In genomic region chr12:131862084-131862441, GRCh38 we compare ENCODE assay signal across 1 cellular context.
A peak's percentile ranks its signal among the peaks of the same experiment; 100 is the strongest.
TF ChIP-seq lines count a peak whose summit lies in the region.

No MANE protein-coding gene starts in this region.

TF ChIP-seq in HepG2, 621 proteins besides CTCF, POLR2A, EP300 and RAD21 (continued from another document and continues in another):
- TF ChIP-seq SMARCE1 (IDR thresholded peaks at IDR 0.05; ENCODE audit: borderline replicate concordance) (no peak), AKAP8 (CRISPR knock-in tag; IDR thresholded peaks at IDR 0.05) (no peak), ZNF446 (CRISPR knock-in tag; IDR thresholded peaks at IDR 0.05) (no peak), POLR2AphosphoS5 (IDR thresholded peaks at IDR 0.05; ENCODE audit: low read depth, low read length) (no peak), ZNF24 (IDR thresholded peaks at IDR 0.05) (0 out of 2 replicates have a peak, but pooled peaks have one; percentile 38), HOXA3 (CRISPR knock-in tag; IDR thresholded peaks at IDR 0.05) (peak; percentile 63), ATF1 (CRISPR knock-in tag; IDR thresholded peaks at IDR 0.05) (no peak), ZMYM2 (CRISPR knock-in tag; IDR thresholded peaks at IDR 0.05) (peak; percentile 99), HMGA1 (CRISPR knock-in tag; conservative IDR thresholded peaks at IDR 0.05) (no peak), ZNF709 (CRISPR knock-in tag; IDR thresholded peaks at IDR 0.05) (no peak), ZNF414 (CRISPR knock-in tag; IDR thresholded peaks at IDR 0.05) (peak; percentile 86), ZNF205 (CRISPR knock-in tag; IDR thresholded peaks at IDR 0.05) (no peak), ZSCAN21 (CRISPR knock-in tag; IDR thresholded peaks at IDR 0.05; ENCODE audit: borderline replicate concordance) (0 out of 2 replicates have a peak, but pooled peaks have one; percentile 44), NCOR1 (IDR thresholded peaks at IDR 0.05; ENCODE audit: borderline replicate concordance, low read length) (peak; percentile 93), HNF1B (CRISPR knock-in tag; IDR thresholded peaks at IDR 0.05) (no peak), ERF (CRISPR knock-in tag; IDR thresholded peaks at IDR 0.05) (no peak), TP53 (CRISPR knock-in tag; conservative IDR thresholded peaks at IDR 0.05) (no peak), ZMAT3 (CRISPR knock-in tag; conservative IDR thresholded peaks at IDR 0.05) (no peak), CREM (IDR thresholded peaks at IDR 0.05) (peak; percentile 40; the same call in 1 of the 2 replicates), CREM (CRISPR knock-in tag; IDR thresholded peaks at IDR 0.05) (no peak), XBP1 (CRISPR knock-in tag; IDR thresholded peaks at IDR 0.05) (no peak), ZNF263 (CRISPR knock-in tag; IDR thresholded peaks at IDR 0.05) (peak; percentile 39; the same call in 1 of the 2 replicates), U2AF2 (IDR thresholded peaks at IDR 0.05; ENCODE audit: low read depth, low read length) (no peak), RAD51 (IDR thresholded peaks at IDR 0.05; ENCODE audit: borderline replicate concordance) (no peak), IKZF4 (CRISPR knock-in tag; IDR thresholded peaks at IDR 0.05; ENCODE audit: borderline replicate concordance, low read depth, not compliant biosample characterization) (no peak), SSRP1 (CRISPR knock-in tag; IDR thresholded peaks at IDR 0.05) (no peak; the same call in 1 of the 2 replicates), ZNF337 (CRISPR knock-in tag; IDR thresholded peaks at IDR 0.05; ENCODE audit: borderline replicate concordance, low read depth) (no peak), ELF4 (CRISPR knock-in tag; IDR thresholded peaks at IDR 0.05; ENCODE audit: borderline replicate concordance) (no peak), PAX8 (CRISPR knock-in tag; IDR thresholded peaks at IDR 0.05; ENCODE audit: borderline replicate concordance) (no peak), TBP (CRISPR knock-in tag; IDR thresholded peaks at IDR 0.05) (no peak), ZNF558 (CRISPR knock-in tag; IDR thresholded peaks at IDR 0.05; ENCODE audit: borderline replicate concordance) (no peak), HNF4A (CRISPR knock-in tag; IDR thresholded peaks at IDR 0.05) (peak; percentile 98), ZBTB43 (CRISPR knock-in tag; conservative IDR thresholded peaks at IDR 0.05) (no peak), ZBTB40 (IDR thresholded peaks at IDR 0.05) (no peak), ZBTB40 (CRISPR knock-in tag; IDR thresholded peaks at IDR 0.05) (no peak), KLF6 (CRISPR knock-in tag; IDR thresholded peaks at IDR 0.05) (0 out of 2 replicates have a peak, but pooled peaks have one; percentile 20), CBX1 (IDR thresholded peaks at IDR 0.05; ENCODE audit: low read depth) (no peak), ZNF562 (CRISPR knock-in tag; IDR thresholded peaks at IDR 0.05; ENCODE audit: borderline replicate concordance) (no peak), ZNF296 (CRISPR knock-in tag; conservative IDR thresholded peaks at IDR 0.05) (no peak), RFXANK (CRISPR knock-in tag; IDR thresholded peaks at IDR 0.05) (no peak), KDM6A (CRISPR knock-in tag; IDR thresholded peaks at IDR 0.05; ENCODE audit: low read depth) (peak; percentile 53), NRL (CRISPR knock-in tag; IDR thresholded peaks at IDR 0.05; ENCODE audit: borderline replicate concordance) (no peak), BORCS8-MEF2B (CRISPR knock-in tag; IDR thresholded peaks at IDR 0.05) (no peak), ZNF577 (CRISPR knock-in tag; IDR thresholded peaks at IDR 0.05; ENCODE audit: borderline replicate concordance, low read depth) (no peak)
- TF ChIP-seq, protein P1, sequence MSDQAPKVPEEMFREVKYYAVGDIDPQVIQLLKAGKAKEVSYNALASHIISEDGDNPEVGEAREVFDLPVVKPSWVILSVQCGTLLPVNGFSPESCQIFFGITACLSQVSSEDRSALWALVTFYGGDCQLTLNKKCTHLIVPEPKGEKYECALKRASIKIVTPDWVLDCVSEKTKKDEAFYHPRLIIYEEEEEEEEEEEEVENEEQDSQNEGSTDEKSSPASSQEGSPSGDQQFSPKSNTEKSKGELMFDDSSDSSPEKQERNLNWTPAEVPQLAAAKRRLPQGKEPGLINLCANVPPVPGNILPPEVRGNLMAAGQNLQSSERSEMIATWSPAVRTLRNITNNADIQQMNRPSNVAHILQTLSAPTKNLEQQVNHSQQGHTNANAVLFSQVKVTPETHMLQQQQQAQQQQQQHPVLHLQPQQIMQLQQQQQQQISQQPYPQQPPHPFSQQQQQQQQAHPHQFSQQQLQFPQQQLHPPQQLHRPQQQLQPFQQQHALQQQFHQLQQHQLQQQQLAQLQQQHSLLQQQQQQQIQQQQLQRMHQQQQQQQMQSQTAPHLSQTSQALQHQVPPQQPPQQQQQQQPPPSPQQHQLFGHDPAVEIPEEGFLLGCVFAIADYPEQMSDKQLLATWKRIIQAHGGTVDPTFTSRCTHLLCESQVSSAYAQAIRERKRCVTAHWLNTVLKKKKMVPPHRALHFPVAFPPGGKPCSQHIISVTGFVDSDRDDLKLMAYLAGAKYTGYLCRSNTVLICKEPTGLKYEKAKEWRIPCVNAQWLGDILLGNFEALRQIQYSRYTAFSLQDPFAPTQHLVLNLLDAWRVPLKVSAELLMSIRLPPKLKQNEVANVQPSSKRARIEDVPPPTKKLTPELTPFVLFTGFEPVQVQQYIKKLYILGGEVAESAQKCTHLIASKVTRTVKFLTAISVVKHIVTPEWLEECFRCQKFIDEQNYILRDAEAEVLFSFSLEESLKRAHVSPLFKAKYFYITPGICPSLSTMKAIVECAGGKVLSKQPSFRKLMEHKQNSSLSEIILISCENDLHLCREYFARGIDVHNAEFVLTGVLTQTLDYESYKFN (CRISPR knock-in tag; conservative IDR thresholded peaks at IDR 0.05): peak; percentile 79
- TF ChIP-seq, protein P2, sequence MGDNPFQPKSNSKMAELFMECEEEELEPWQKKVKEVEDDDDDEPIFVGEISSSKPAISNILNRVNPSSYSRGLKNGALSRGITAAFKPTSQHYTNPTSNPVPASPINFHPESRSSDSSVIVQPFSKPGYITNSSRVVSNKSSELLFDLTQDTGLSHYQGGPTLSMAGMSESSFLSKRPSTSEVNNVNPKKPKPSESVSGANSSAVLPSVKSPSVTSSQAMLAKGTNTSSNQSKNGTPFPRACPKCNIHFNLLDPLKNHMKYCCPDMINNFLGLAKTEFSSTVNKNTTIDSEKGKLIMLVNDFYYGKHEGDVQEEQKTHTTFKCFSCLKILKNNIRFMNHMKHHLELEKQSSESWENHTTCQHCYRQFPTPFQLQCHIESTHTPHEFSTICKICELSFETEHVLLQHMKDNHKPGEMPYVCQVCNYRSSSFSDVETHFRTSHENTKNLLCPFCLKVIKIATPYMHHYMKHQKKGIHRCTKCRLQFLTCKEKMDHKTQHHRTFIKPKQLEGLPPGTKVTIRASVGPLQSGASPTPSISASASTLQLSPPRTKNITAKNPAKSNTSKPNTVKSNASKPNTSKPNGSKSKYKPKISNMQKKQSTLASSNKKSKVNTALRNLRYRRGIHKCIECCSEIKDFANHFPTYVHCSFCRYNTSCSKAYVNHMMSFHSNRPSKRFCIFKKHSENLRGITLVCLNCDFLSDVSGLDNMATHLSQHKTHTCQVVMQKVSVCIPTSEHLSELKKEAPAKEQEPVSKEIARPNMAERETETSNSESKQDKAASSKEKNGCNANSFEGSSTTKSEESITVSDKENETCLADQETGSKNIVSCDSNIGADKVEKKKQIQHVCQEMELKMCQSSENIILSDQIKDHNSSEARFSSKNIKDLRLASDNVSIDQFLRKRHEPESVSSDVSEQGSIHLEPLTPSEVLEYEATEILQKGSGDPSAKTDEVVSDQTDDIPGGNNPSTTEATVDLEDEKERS (CRISPR knock-in tag; IDR thresholded peaks at IDR 0.05): peak; percentile 86
- TF ChIP-seq, protein P3, sequence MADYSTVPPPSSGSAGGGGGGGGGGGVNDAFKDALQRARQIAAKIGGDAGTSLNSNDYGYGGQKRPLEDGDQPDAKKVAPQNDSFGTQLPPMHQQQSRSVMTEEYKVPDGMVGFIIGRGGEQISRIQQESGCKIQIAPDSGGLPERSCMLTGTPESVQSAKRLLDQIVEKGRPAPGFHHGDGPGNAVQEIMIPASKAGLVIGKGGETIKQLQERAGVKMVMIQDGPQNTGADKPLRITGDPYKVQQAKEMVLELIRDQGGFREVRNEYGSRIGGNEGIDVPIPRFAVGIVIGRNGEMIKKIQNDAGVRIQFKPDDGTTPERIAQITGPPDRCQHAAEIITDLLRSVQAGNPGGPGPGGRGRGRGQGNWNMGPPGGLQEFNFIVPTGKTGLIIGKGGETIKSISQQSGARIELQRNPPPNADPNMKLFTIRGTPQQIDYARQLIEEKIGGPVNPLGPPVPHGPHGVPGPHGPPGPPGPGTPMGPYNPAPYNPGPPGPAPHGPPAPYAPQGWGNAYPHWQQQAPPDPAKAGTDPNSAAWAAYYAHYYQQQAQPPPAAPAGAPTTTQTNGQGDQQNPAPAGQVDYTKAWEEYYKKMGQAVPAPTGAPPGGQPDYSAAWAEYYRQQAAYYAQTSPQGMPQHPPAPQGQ (CRISPR knock-in tag; IDR thresholded peaks at IDR 0.05; ENCODE audit: borderline replicate concordance): no peak
